ENCODE assay signal across 23 cellular contexts in genomic region chr5:123771715-123772114, GRCh38.
"Had no signal": no experiment of that assay in that cellular context is flagged by ENCODE, and none has a peak within 500 bp of the region (broad histone marks: within the 10 kb centered on the region; RNA-seq: fewer than 3 reads in every experiment).

No MANE protein-coding gene starts in this region.

- H3K4me3 Mint-ChIP-seq: IgD-negative memory B cell had no signal

- H3K4me1 Mint-ChIP-seq: IgD-negative memory B cell had no signal

- DNase-seq: Kasumi-1, MM.1S, NCI-H1048, NCI-H1105 treated with DMSO at 0.1 percent for 48 hours, NCI-H1417 treated with DMSO at 0.1 percent for 48 hours, NCI-H146, NCI-H1694 treated with DMSO at 0.1 percent for 48 hours, NCI-H1930, NCI-H2081, NCI-H2171, NCI-H226, NCI-H446, NCI-H510A, NCI-H524 treated with DMSO at 0.1 percent for 48 hours, NCI-H69, NCI-H774, PC-3, SHP77, SK-N-SH had no signal

- H3K27ac Mint-ChIP-seq: IgD-negative memory B cell had no signal

- H3K4me3 ChIP-seq: K562 had no signal

- H3K4me2 ChIP-seq: KMS-11, SK-N-SH had no signal

- H3K9me2 ChIP-seq: SK-N-SH had no signal

- H3K9ac ChIP-seq: KMS-11, SK-N-SH had no signal

- H3K27me3 Mint-ChIP-seq: IgD-negative memory B cell had no signal

- H3K27ac ChIP-seq: KMS-11, RWPE1 had no signal
